29 cellular contexts compared by ENCODE assay signal in genomic region chr13:113091891-113092775, GRCh38. TPM values are rescaled to one million over a fixed set of nuclear protein-coding genes. Genes with fewer than 3 reads are reported as not detected.
"Had no signal": no experiment of that assay in that cellular context is flagged by ENCODE, and none has a peak within 500 bp of the region (broad histone marks: within the 10 kb centered on the region; RNA-seq: fewer than 3 reads in every experiment).

No MANE protein-coding gene starts in this region.

- H3K4me1 Mint-ChIP-seq: activated naive CD8-positive, alpha-beta T cell treated with anti-CD3 and anti-CD28 coated beads for 36 hours; stimulated activated naive B cell treated with anti-CD40 and anti-IgM and Interleukin-4, amounts not matched to agents 10 μg/mL and 1 μg/mL and 100 μg/mL, for 72 hours had no signal

- H3K27me3 Mint-ChIP-seq: activated naive CD8-positive, alpha-beta T cell treated with anti-CD3 and anti-CD28 coated beads for 36 hours; progenitor cell of endocrine pancreas; stimulated activated naive B cell treated with anti-CD40 and anti-IgM and Interleukin-4, amounts not matched to agents 10 μg/mL and 1 μg/mL and 100 μg/mL, for 72 hours had no signal

- ATAC-seq: body of pancreas; esophagus mucosa; foreskin keratinocyte; mucosa of descending colon; stimulated activated naive B cell treated with anti-CD40 and anti-IgM and Interleukin-4, amounts not matched to agents 10 μg/mL and 1 μg/mL and 100 μg/mL, for 72 hours had no signal

- H3K9me3 Mint-ChIP-seq: activated naive CD4-positive, alpha-beta T cell treated with anti-CD3 and anti-CD28 coated beads for 36 hours; activated naive CD8-positive, alpha-beta T cell treated with anti-CD3 and anti-CD28 coated beads for 36 hours; nephron; stimulated activated naive B cell treated with anti-CD40 and anti-IgM and Interleukin-4, amounts not matched to agents 10 μg/mL and 1 μg/mL and 100 μg/mL, for 72 hours; T-helper 2 cell treated with Interferon-gamma antibody and Interleukin-4, amounts not matched to agents 5 μg/mL and 100 μg/mL, for 36 hours had no signal

- H3K36me3 ChIP-seq: adrenal gland, neutrophil, sigmoid colon had no signal

- H3K4me1 ChIP-seq: adrenal gland, body of pancreas, foreskin keratinocyte, sigmoid colon, suprapubic skin, tibial nerve had no signal

- H3K27ac Mint-ChIP-seq: activated naive CD4-positive, alpha-beta T cell treated with anti-CD3 and anti-CD28 coated beads for 36 hours; activated naive CD8-positive, alpha-beta T cell treated with anti-CD3 and anti-CD28 coated beads for 36 hours; nephron; progenitor cell of endocrine pancreas; stimulated activated naive B cell treated with anti-CD40 and anti-IgM and Interleukin-4, amounts not matched to agents 10 μg/mL and 1 μg/mL and 100 μg/mL, for 72 hours; T-helper 2 cell treated with Interferon-gamma antibody and Interleukin-4, amounts not matched to agents 5 μg/mL and 100 μg/mL, for 36 hours had no signal

- DNase-seq: activated CD4-positive, alpha-beta T cell treated with anti-CD3 and anti-CD28 coated beads for 4 hours; activated CD4-positive, alpha-beta T cell treated with anti-CD3 and anti-CD28 coated beads, Interleukin-2, amount 50 U/mL, for 4 hours; activated effector memory CD4-positive, alpha-beta T cell treated with anti-CD3 and anti-CD28 coated beads, Interleukin-2, amount 50 U/mL, for 16 hours; activated naive CD4-positive, alpha-beta T cell treated with anti-CD3 and anti-CD28 coated beads for 36 hours; activated naive CD8-positive, alpha-beta T cell treated with anti-CD3 and anti-CD28 coated beads for 36 hours; activated T-cell treated with anti-CD3 and anti-CD28 coated beads for 4 hours; adrenal gland; body of pancreas; cerebellar nuclear complex; cortex of kidney; foreskin keratinocyte; stimulated activated CD4-positive, alpha-beta T cell treated with anti-CD3 and anti-CD28 coated beads, Interleukin-15, amount 100 ng/mL, for 24 hours; stimulated activated CD4-positive, alpha-beta T cell treated with anti-CD3 and anti-CD28 coated beads, Interleukin-2, amount 100 ng/mL, for 24 hours; stimulated activated naive B cell treated with anti-CD40 and anti-IgM and Interleukin-4, amounts not matched to agents 10 μg/mL and 1 μg/mL and 100 μg/mL, for 72 hours; T-helper 1 cell had no signal

- H3K9me3 ChIP-seq: adrenal gland, body of pancreas, mucosa of descending colon, neutrophil, sigmoid colon, suprapubic skin, tibial nerve had no signal

- H3K4me3 Mint-ChIP-seq: activated naive CD4-positive, alpha-beta T cell treated with anti-CD3 and anti-CD28 coated beads for 36 hours; activated naive CD8-positive, alpha-beta T cell treated with anti-CD3 and anti-CD28 coated beads for 36 hours; nephron; stimulated activated naive B cell treated with anti-CD40 and anti-IgM and Interleukin-4, amounts not matched to agents 10 μg/mL and 1 μg/mL and 100 μg/mL, for 72 hours; T-helper 2 cell treated with Interferon-gamma antibody and Interleukin-4, amounts not matched to agents 5 μg/mL and 100 μg/mL, for 36 hours had no signal

- H3K4me3 ChIP-seq: adrenal gland, body of pancreas, mucosa of descending colon, sigmoid colon, smooth muscle cell, suprapubic skin, tibial nerve had no signal

- H3K27ac ChIP-seq: adrenal gland, body of pancreas, foreskin keratinocyte, neutrophil, sigmoid colon, suprapubic skin, tibial nerve had no signal

- H3K36me3 Mint-ChIP-seq: activated naive CD8-positive, alpha-beta T cell treated with anti-CD3 and anti-CD28 coated beads for 36 hours had no signal

- H3K27me3 ChIP-seq: adrenal gland, body of pancreas, foreskin keratinocyte, neutrophil, suprapubic skin had no signal

RNA-seq across cellular contexts. Expression of gene F7, which starts 13.5 kb away (rescaled TPM):
- total RNA-seq: body of pancreas, esophagus mucosa, foreskin keratinocyte, glomerular endothelial cell, lung microvascular endothelial cell, myocyte, osteocyte, sigmoid colon, suprapubic skin, tibial nerve had no signal

RNA-seq across cellular contexts. Expression of gene F10, which starts 30.5 kb away (rescaled TPM):
- total RNA-seq: activated naive CD4-positive, alpha-beta T cell treated with anti-CD3 and anti-CD28 coated beads for 36 hours; activated naive CD8-positive, alpha-beta T cell treated with anti-CD3 and anti-CD28 coated beads for 36 hours; foreskin keratinocyte; glomerular endothelial cell had no signal
